ENCODE assay signal across 1 cellular context in the genomic region with DNA sequence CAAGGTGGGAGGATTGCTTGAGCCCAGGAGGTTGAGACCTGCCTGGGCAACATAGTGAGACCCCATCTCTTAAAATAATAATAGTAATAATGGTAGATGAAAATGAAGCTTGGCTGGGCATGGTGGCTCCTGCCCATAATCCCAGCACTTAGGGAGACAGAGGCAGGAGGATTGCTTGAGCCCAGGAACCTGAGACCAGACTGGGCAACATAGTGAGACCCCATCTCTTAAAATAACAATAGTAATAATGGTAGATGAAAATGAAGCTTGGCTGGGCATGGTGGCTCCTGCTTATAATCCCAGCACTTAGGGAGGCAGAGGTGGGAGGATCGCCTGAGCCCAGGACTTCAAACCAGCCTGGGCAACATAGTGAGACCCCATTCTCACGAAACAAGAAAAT.
TF ChIP-seq lines count a peak whose summit lies in the region.

No MANE protein-coding gene starts in this region.

TF ChIP-seq in HepG2, 621 proteins besides CTCF, POLR2A, EP300 and RAD21:
- no peak for TF ChIP-seq MXI1 (IDR thresholded peaks at IDR 0.05; ENCODE audit: borderline replicate concordance, low read depth, low read length)
- TF ChIP-seq ZNF121 (CRISPR knock-in tag; IDR thresholded peaks at IDR 0.05): peak; percentile 60; the same call in 1 of the 2 replicates
